ENCODE assay signal across 14 cellular contexts in the genomic region with DNA sequence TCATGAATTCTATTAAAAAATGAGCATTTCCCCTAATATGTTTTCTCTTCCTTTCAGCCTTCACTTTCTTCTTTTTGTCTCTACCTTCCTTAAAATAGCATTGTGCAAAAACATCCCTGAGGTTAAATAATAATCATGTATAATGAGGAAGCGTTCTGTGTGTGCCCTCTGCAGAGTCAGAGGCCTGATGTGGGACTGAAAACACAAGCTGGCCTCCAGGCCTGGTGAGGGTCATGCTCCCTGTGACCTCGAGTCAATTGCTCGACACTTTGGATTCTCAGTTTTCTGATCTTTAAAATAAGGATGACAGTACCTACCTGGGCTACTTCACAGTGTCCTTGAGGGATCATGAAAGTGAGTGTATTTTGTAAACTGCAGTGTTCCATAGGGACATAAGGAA. TPM values are rescaled to one million over a fixed set of nuclear protein-coding genes. Genes with fewer than 3 reads are reported as not detected.
"Had no signal": no experiment of that assay in that cellular context is flagged by ENCODE, and none has a peak within 500 bp of the region (broad histone marks: within the 10 kb centered on the region; RNA-seq: fewer than 3 reads in every experiment).

No MANE protein-coding gene starts in this region.

- H3K4me1 ChIP-seq: left lung had no signal

- H3K27ac Mint-ChIP-seq: activated CD4-positive, alpha-beta memory T cell treated with anti-CD3 and anti-CD28 coated beads, Interleukin-2, amount 10 ng/mL, durations not matched to agents 7 days and 5 days; activated T-cell treated with anti-CD3 and anti-CD28 coated beads, Interleukin-2, amount 50 U/mL, for 24 hours; memory B cell; WTC11 had no signal

- H3K27me3 Mint-ChIP-seq: activated T-cell treated with anti-CD3 and anti-CD28 coated beads, Interleukin-2, amount 50 U/mL, for 24 hours; memory B cell had no signal

- H3K36me3 ChIP-seq: cardiac muscle cell, gastrocnemius medialis, left lung, thoracic aorta had no signal

- H3K4me1 Mint-ChIP-seq: activated CD4-positive, alpha-beta memory T cell treated with anti-CD3 and anti-CD28 coated beads, Interleukin-2, amount 10 ng/mL, durations not matched to agents 7 days and 5 days; memory B cell had no signal

- DNase-seq: activated CD4-positive, alpha-beta memory T cell treated with anti-CD3 and anti-CD28 coated beads, Interleukin-2, amount 10 ng/mL, durations not matched to agents 7 days and 5 days; activated CD4-positive, alpha-beta T cell treated with anti-CD3 and anti-CD28 coated beads for 4 hours; activated effector memory CD4-positive, alpha-beta T cell treated with Interleukin-2 at 50 U/mL for 16 hours; activated naive CD4-positive, alpha-beta T cell treated with anti-CD3 and anti-CD28 coated beads, Interleukin-2, amount 50 U/mL, for 16 hours; activated T-cell treated with anti-CD3 and anti-CD28 coated beads, Interleukin-2, amount 50 U/mL, for 24 hours; dorsolateral prefrontal cortex; erythroblast; left lung; SW 1271 had no signal

- H3K9me3 ChIP-seq: gastrocnemius medialis, left lung, thoracic aorta had no signal

- H3K4me3 ChIP-seq: cardiac muscle cell, dorsolateral prefrontal cortex, gastrocnemius medialis, left lung, thoracic aorta had no signal

- ATAC-seq: gastrocnemius medialis, left lung, WTC11 had no signal

- H3K4me3 Mint-ChIP-seq: activated CD4-positive, alpha-beta memory T cell treated with anti-CD3 and anti-CD28 coated beads, Interleukin-2, amount 10 ng/mL, durations not matched to agents 7 days and 5 days; activated T-cell treated with anti-CD3 and anti-CD28 coated beads, Interleukin-2, amount 50 U/mL, for 24 hours; memory B cell; WTC11 had no signal

- H3K9me3 Mint-ChIP-seq: activated CD4-positive, alpha-beta memory T cell treated with anti-CD3 and anti-CD28 coated beads, Interleukin-2, amount 10 ng/mL, durations not matched to agents 7 days and 5 days had no signal

- H3K27ac ChIP-seq: cardiac muscle cell, dorsolateral prefrontal cortex, gastrocnemius medialis, left lung, thoracic aorta had no signal

- H3K27me3 ChIP-seq: cardiac muscle cell, dorsolateral prefrontal cortex, gastrocnemius medialis, left lung had no signal

RNA-seq across cellular contexts. Expression of gene PDE7B, which starts 39.9 kb away (rescaled TPM):
- total RNA-seq: WTC11 had no signal
